ENCODE assay signal across 2 cellular contexts in the genomic region with DNA sequence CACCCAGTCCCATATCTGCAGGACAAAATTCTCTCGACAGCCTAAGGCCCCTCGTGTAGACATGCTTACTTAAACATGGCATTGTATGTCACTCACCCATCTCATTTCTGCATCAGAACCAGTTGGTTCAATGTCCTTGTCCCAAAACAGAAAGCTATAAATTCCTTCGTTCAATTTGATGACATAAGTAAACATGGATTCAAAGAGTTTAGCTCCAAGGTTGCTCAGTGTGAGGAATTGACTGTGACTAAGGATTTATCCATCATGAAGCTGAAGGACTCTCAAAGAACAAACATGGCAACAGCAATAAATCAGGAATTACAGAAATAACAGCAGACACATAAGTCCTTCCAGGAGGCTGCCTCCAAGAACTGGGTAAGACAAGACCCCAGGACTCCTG.
TF ChIP-seq lines count a peak whose summit lies in the region.

No MANE protein-coding gene starts in this region.

TF ChIP-seq in IMR-90, 13 proteins besides CTCF, POLR2A, EP300 and RAD21:
- TF ChIP-seq FOS (IDR thresholded peaks at IDR 0.05; ENCODE audit: low read depth, low read length) (no peak), RCOR1 (IDR thresholded peaks at IDR 0.05; ENCODE audit: insufficient replicate concordance, low read length) (no peak), ELK1 (IDR thresholded peaks at IDR 0.05; ENCODE audit: borderline replicate concordance, low read depth, low read length) (no peak), CHD1 (IDR thresholded peaks at IDR 0.05; ENCODE audit: low read depth, low read length) (no peak), SMC3 (IDR thresholded peaks at IDR 0.05; ENCODE audit: low read depth, low read length) (no peak), MXI1 (IDR thresholded peaks at IDR 0.05; ENCODE audit: borderline replicate concordance, low read depth, low read length) (no peak), MAZ (IDR thresholded peaks at IDR 0.05; ENCODE audit: borderline replicate concordance, low read depth, low read length) (no peak), RFX5 (IDR thresholded peaks at IDR 0.05; ENCODE audit: low read depth, low read length) (no peak), NFE2L2 (IDR thresholded peaks at IDR 0.05; ENCODE audit: low read depth, low read length) (no peak), CEBPB (IDR thresholded peaks at IDR 0.05; ENCODE audit: low read depth, low read length) (no peak), BHLHE40 (IDR thresholded peaks at IDR 0.05; ENCODE audit: low read depth, low read length) (no peak), MAFK (IDR thresholded peaks at IDR 0.05; ENCODE audit: low read depth, low read length) (no peak)
- TF ChIP-seq, protein P1, sequence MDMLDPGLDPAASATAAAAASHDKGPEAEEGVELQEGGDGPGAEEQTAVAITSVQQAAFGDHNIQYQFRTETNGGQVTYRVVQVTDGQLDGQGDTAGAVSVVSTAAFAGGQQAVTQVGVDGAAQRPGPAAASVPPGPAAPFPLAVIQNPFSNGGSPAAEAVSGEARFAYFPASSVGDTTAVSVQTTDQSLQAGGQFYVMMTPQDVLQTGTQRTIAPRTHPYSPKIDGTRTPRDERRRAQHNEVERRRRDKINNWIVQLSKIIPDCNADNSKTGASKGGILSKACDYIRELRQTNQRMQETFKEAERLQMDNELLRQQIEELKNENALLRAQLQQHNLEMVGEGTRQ (IDR thresholded peaks at IDR 0.05; ENCODE audit: low read depth, low read length), result no peak

TF ChIP-seq in SK-N-SH, 30 proteins besides CTCF, POLR2A, EP300 and RAD21:
- TF ChIP-seq GABPA (IDR thresholded peaks at IDR 0.05; ENCODE audit: low read depth) (no peak), RFX5 (IDR thresholded peaks at IDR 0.05; ENCODE audit: low read length) (no peak), PBX3 (IDR thresholded peaks at IDR 0.05) (no peak), TCF12 (IDR thresholded peaks at IDR 0.05) (no peak), SMC3 (IDR thresholded peaks at IDR 0.05; ENCODE audit: low read depth, low read length) (no peak), CHD2 (IDR thresholded peaks at IDR 0.05; ENCODE audit: low read length, partially characterized antibody) (no peak), JUND (IDR thresholded peaks at IDR 0.05) (no peak), YY1 (IDR thresholded peaks at IDR 0.05; ENCODE audit: low read depth) (no peak), SIN3A (IDR thresholded peaks at IDR 0.05; ENCODE audit: borderline replicate concordance, low read depth, low read length) (no peak)
- TF ChIP-seq, protein P2, sequence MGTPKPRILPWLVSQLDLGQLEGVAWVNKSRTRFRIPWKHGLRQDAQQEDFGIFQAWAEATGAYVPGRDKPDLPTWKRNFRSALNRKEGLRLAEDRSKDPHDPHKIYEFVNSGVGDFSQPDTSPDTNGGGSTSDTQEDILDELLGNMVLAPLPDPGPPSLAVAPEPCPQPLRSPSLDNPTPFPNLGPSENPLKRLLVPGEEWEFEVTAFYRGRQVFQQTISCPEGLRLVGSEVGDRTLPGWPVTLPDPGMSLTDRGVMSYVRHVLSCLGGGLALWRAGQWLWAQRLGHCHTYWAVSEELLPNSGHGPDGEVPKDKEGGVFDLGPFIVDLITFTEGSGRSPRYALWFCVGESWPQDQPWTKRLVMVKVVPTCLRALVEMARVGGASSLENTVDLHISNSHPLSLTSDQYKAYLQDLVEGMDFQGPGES (IDR thresholded peaks at IDR 0.05; ENCODE audit: low read depth, low read length), result no peak
